ENCODE assay signal across 8 cellular contexts in the genomic region with DNA sequence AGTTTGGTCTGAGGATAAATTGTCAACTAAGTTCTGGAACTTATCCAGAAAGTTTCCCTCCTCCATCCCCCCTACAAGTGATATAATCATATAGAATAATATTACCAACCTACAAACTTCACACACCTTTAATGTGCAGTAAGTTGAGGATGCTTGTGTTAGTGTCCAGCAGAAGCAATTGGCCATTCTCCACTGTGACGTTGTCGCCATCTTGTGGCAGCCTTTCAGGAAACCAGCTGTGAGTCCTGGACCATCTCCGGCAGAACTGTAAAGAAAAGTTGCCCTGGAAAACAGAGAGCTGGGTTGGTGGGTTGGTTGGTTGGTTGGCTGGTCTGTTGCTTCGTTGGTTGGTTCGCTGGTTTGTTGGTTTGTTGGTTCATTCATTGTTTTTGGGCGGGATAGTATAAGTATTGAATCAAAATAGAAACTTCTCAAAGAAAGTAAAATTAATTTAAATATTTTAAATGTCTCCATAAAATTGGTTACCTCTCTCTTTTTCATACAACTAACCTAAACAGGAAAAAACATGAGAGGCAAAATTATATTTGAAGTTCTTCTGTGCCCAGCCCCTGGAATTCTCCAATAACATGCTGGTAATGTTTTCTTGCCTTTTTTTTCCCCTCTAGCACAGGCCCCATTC.
DNase-seq lines count a peak whose midpoint lies in the region; ATAC-seq and TF ChIP-seq lines count a peak whose summit lies in the region.

No MANE protein-coding gene starts in this region.

- H3K27ac ChIP-seq in adrenal gland = no peak overlapping the region

- no peaks in the 10 kb centered on the region for H3K27me3 ChIP-seq in adrenal gland

- peak; percentile 32 to 67 (median 56) for TF ChIP-seq CTCF in adrenal gland (IDR thresholded peaks at IDR 0.05)

- peak; percentile 91 for ATAC-seq in GM19397 (IDR thresholded peaks at IDR 0.05; ENCODE audit: unreplicated experiment)
- ATAC-seq in HG03521 (IDR thresholded peaks at IDR 0.05; ENCODE audit: unreplicated experiment) = peak; percentile 74

- no peaks in the 10 kb centered on the region for H3K4me1 ChIP-seq in adrenal gland (replicated peaks in 1 of 2)

- DNase-seq in EH (ENCODE audit: low read depth) = peak; percentile 59
- peak; percentile 74 for DNase-seq in NCI-H748 (lab: John Stamatoyannopoulos, UW; ENCODE audit: unreplicated experiment)
- DNase-seq in adrenal gland = peak; percentile 40 to 91 (median 71)
- DNase-seq in hepatic stellate cell (ENCODE audit: low spot score) = peak; percentile 5
- DNase-seq in skeletal muscle cell (ENCODE audit: low read depth) = peak; percentile 15
- no peak for DNase-seq in middle frontal gyrus (ENCODE audit: extremely low spot score, low spot score)

- H3K36me3 ChIP-seq in adrenal gland (replicated peaks in 1 of 2) = no peaks in the 10 kb centered on the region

- intact Hi-C loops in adrenal gland (cut with DNase I) = loop anchor here in 1 of 2 donors (5.0 kb wide), 1 partner anchor 1143 kb away; the partner anchor contains the start of gene TFAP2B

- H3K4me3 ChIP-seq in adrenal gland = no peak overlapping the region
- H3K4me3 ChIP-seq in skeletal muscle cell (ENCODE audit: low read depth, low read length) = no peak overlapping the region

- 6 to 9% (median 8%) methylated on average over 6 of the region's 6 CpGs for WGBS in adrenal gland, 4 donors

- no peaks in the 10 kb centered on the region for H3K9me3 ChIP-seq in adrenal gland (replicated peaks in 1 of 3)

- no peak for TF ChIP-seq POLR2A in adrenal gland (IDR thresholded peaks at IDR 0.05)
